In genomic region chr15:51193526-51193925, GRCh38 we compare ENCODE assay signal across 13 cellular contexts.
"Had no signal": no experiment of that assay in that cellular context is flagged by ENCODE, and none has a peak within 500 bp of the region (broad histone marks: within the 10 kb centered on the region; RNA-seq: fewer than 3 reads in every experiment).

No MANE protein-coding gene starts in this region.

- H3K4me1 ChIP-seq: colonic mucosa, SJSA1 had no signal

- H3K27me3 ChIP-seq: colonic mucosa, ovary, tibial nerve had no signal

- H3K9me3 ChIP-seq: colonic mucosa, lower lobe of right lung, ovary, sigmoid colon, SJSA1, tibial nerve had no signal

- H3K36me3 ChIP-seq: colonic mucosa, lower lobe of right lung, ovary, sigmoid colon, SJSA1, tibial nerve had no signal

- H3K27ac ChIP-seq: colonic mucosa, lower lobe of right lung, ovary, sigmoid colon, SJSA1 had no signal

- DNase-seq: activated CD4-positive, alpha-beta memory T cell treated with anti-CD3 and anti-CD28 coated beads for 36 hours; activated naive CD4-positive, alpha-beta T cell treated with Interleukin-2 at 50 U/mL for 16 hours; colonic mucosa; effector CD8-positive, alpha-beta T cell; immature natural killer cell; lower lobe of right lung; ovary; sigmoid colon; stimulated activated CD4-positive, alpha-beta T cell treated with anti-CD3 and anti-CD28 coated beads, Interleukin-4, amount 100 ng/mL, for 4 hours; stimulated activated naive CD8-positive, alpha-beta T cell treated with anti-CD3 and anti-CD28 coated beads, Interleukin-15, amount 100 ng/mL, for 72 hours; SW 1271 had no signal

- ATAC-seq: stimulated activated naive CD8-positive, alpha-beta T cell treated with anti-CD3 and anti-CD28 coated beads, Interleukin-15, amount 100 ng/mL, for 72 hours had no signal

- H3K4me3 ChIP-seq: colonic mucosa, lower lobe of right lung, ovary, sigmoid colon, SJSA1, tibial nerve had no signal
